ENCODE assay signal across 25 cellular contexts in the genomic region with DNA sequence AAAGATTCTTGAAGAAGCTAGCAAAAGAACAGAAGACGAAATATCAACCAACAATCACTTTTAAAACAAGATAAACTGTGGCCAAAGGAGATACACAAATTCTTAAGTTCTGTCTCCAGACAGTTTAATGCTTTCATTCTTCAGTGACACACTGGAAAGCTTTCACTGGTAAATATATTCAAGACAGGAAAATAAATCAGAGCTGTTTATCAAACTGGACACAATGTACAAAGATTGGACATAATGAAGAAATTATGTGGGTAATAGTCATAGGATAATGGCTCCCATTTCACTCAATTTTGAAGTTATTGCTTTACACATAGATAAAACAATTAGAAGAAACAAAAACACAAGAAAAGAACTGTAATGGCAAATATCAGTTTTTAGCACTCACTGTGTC. TPM values are rescaled to one million over a fixed set of nuclear protein-coding genes. Genes with fewer than 3 reads are reported as not detected.
"Had no signal": no experiment of that assay in that cellular context is flagged by ENCODE, and none has a peak within 500 bp of the region (broad histone marks: within the 10 kb centered on the region; RNA-seq: fewer than 3 reads in every experiment).

No MANE protein-coding gene starts in this region.

- H3K4me1 ChIP-seq: SJCRH30 had no signal

- H3K27me3 ChIP-seq: MG63, SJCRH30 had no signal

- H3K4me3 ChIP-seq: MG63, SJCRH30 had no signal

- H3K27ac ChIP-seq: SJCRH30 had no signal

- H3K36me3 ChIP-seq: MG63, SJCRH30 had no signal

- ATAC-seq: Panc1, PC-3, Right ventricle myocardium inferior had no signal

- H3K9me3 ChIP-seq: MG63, SJCRH30 had no signal

- DNase-seq: Karpas-422, KG1, MG63, NCI-H1092, NCI-H1105 treated with DMSO at 0.1 percent for 48 hours, NCI-H1417 treated with DMSO at 0.1 percent for 48 hours, NCI-H146, NCI-H1694 treated with DMSO at 0.1 percent for 48 hours, NCI-H1930, NCI-H2081, NCI-H2171, NCI-H226, NCI-H446, NCI-H510A, NCI-H524 treated with DMSO at 0.1 percent for 48 hours, NCI-H69, NCI-H774, PC-3, SHP77 treated with DMSO at 0.1 percent for 48 hours, SJCRH30, SW 1271 had no signal

RNA-seq across cellular contexts. Expression of a gene that starts 38.4 kb away (rescaled TPM):
- total RNA-seq: HT-29, OCI-LY7, PC-3, SJCRH30 had no signal
